8 cellular contexts compared by ENCODE assay signal in the genomic region with DNA sequence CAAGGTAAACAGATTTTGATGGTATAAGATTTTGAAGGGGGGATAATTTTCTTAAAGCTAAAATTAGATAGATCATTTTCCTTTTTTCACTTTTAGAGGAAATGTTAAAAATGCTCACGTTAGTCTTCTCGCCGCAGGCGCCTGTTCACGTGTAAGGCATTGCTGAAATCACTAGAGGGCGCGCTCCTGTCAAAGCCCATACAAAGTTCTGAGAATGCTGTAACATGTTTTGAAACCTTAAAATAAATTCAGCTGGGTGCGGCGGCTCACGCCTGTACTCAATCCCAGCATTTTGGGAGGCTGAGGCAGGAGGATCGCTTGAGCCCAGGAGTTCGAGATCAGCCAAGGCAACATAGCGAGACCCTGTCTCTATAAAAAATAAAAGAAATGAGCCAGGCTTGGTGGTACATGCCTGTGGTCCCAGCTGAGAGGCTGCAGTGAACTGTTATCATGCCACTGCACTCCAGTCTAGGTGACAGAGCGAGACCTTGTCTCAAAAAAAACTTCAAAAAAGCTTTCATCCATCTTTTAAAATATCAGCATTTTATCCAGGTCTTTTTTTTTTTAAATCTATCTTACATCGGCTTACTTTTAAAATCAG.
A peak's percentile ranks its signal among the peaks of the same experiment; 100 is the strongest.
DNase-seq lines count a peak whose midpoint lies in the region; ATAC-seq, FAIRE-seq and TF ChIP-seq lines count a peak whose summit lies in the region.

No MANE protein-coding gene starts in this region.

- no peaks in the 10 kb centered on the region for H3F3A ChIP-seq in PC-9 (ENCODE audit: insufficient read depth, low read depth)

- no peaks in the 10 kb centered on the region for H3K79me2 ChIP-seq in PC-9 (ENCODE audit: low read depth)

- intact Hi-C loops in PC-9 (cut with micrococcal nuclease; ENCODE audit: unreplicated experiment), result loop anchor here (1.0 kb wide), 3 partner anchors 147 to 377 kb away; no protein-coding TSS in a partner anchor

- no peaks in the 10 kb centered on the region for H3K9me2 ChIP-seq in PC-9 (ENCODE audit: insufficient read depth)

- FAIRE-seq in GM12891 (lab: Jason Lieb, UNC), result peak; percentile 77

- POLR2A ChIA-PET in PC-9 (lab: Charles Lee; ENCODE audit: unreplicated experiment), result no interaction called here

- CTCF ChIA-PET in PC-9 (lab: Charles Lee), result interaction anchor here (0.5 to 1.0 kb wide), 3 partner anchors 364 to 524 kb away, joined by 3 to 8 read pairs (median 4); no protein-coding TSS in a partner anchor

- no peaks in the 10 kb centered on the region for H4K20me1 ChIP-seq in PC-9 (ENCODE audit: insufficient read depth)

- in situ Hi-C loops in ACHN (cut with HindIII; ENCODE audit: low pct_ligation_motif_present, low pct_unique_long_range_greater_than_20kb, low sequenced_read_pairs), result no loop called here

- H3K27ac ChIP-seq in PC-9, result no peak overlapping the region

- H3K36me3 ChIP-seq in PC-9 (ENCODE audit: low read depth), result no peaks in the 10 kb centered on the region

- no peaks in the 10 kb centered on the region for H3K4me1 ChIP-seq in PC-9 (replicated peaks; ENCODE audit: insufficient read depth)

- ATAC-seq in HG03520 (IDR thresholded peaks at IDR 0.05; ENCODE audit: unreplicated experiment) (peak; percentile 83), HG03045 (IDR thresholded peaks at IDR 0.05; ENCODE audit: unreplicated experiment) (no peak)

- H2AFZ ChIP-seq in PC-9, result no peak overlapping the region

- H3K27me3 ChIP-seq in PC-9 (ENCODE audit: insufficient read depth, low read depth), result peaks cover 18% of the 10 kb centered on the region; the same call in 1 of the 2 replicates

- DNase-seq in ACHN (peak; percentile 34), GM12891 (ENCODE audit: insufficient read length, low spot score) (no peak), PC-9 (peak in 1 of 2 experiments; percentile 36), amygdala (lab: John Stamatoyannopoulos, UW) (peak in 29 of 56 donors; percentile 0 to 48 (median 7)), iPS-NIHi11 (ENCODE audit: low spot score) (peak; percentile 43)
- DNase-seq in stimulated activated CD4-positive, alpha-beta T cell treated with anti-CD3 and anti-CD28 coated beads, Interleukin-4, amount 100 ng/mL, for 24 hours, result peak; percentile 25

- BruUV-seq in PC-9 (replicated peaks; lab: Mats Ljungman, UMichigan), result no TSS peak

- no peak for TF ChIP-seq POLR2A in GM12891 (IDR thresholded peaks at IDR 0.05; ENCODE audit: low read depth, low read length)

- H3K4me3 ChIP-seq in PC-9, result no peak overlapping the region

- peak overlapping the region; percentile 26; the same call in 1 of the 2 replicates for H3K4me2 ChIP-seq in PC-9

- no peaks in the 10 kb centered on the region for H3K9me3 ChIP-seq in PC-9 (ENCODE audit: insufficient read depth, low read depth)

- TF ChIP-seq CTCF in PC-9 (conservative IDR thresholded peaks at IDR 0.05), result peak; percentile 86

TF ChIP-seq in GM12891, 5 proteins besides CTCF, POLR2A, EP300 and RAD21:
- no peak for TF ChIP-seq PAX5 (IDR thresholded peaks at IDR 0.05; ENCODE audit: insufficient read depth, low read length, severe bottlenecking)
- no peak for TF ChIP-seq SPI1 (IDR thresholded peaks at IDR 0.05; ENCODE audit: low read depth, low read length)
- TF ChIP-seq POLR2AphosphoS5 (IDR thresholded peaks at IDR 0.05; ENCODE audit: low read depth, low read length), result no peak
- TF ChIP-seq TAF1 (IDR thresholded peaks at IDR 0.05; ENCODE audit: low read depth, low read length), result no peak
- no peak for TF ChIP-seq POU2F2 (IDR thresholded peaks at IDR 0.05; ENCODE audit: low read depth, low read length)
